23 cellular contexts compared by ENCODE assay signal in genomic region chr4:158863296-158863695, GRCh38.
DNase-seq lines count a peak whose midpoint lies in the region; TF ChIP-seq lines count a peak whose summit lies in the region.
"Had no signal": no experiment of that assay in that cellular context is flagged by ENCODE, and none has a peak within 500 bp of the region (broad histone marks: within the 10 kb centered on the region; RNA-seq: fewer than 3 reads in every experiment).

No MANE protein-coding gene starts in this region.

- 95 to 100% methylated on average over 1 to 5 of the region's 5 CpGs for WGBS in endodermal cell (ENCODE audit: insufficient coverage in 1 of 2, insufficient read length in 1 of 2), 2 experiments

- no peaks in the 10 kb centered on the region for H3K4me1 ChIP-seq in endodermal cell (ENCODE audit: control insufficient read depth, insufficient read depth, low read length)

- no peak overlapping the region for H3K4me3 ChIP-seq in endodermal cell (ENCODE audit: low read length)
- H3K4me3 ChIP-seq: BLaER1 treated with 17β-estradiol and CSF1 and Interleukin-3, amounts not matched to agents 10 nM and 100 nM; SJSA1 had no signal

- no peaks in the 10 kb centered on the region for H3K4me1 Mint-ChIP-seq in endodermal cell

- H3K9me3 Mint-ChIP-seq in endodermal cell, result no peaks in the 10 kb centered on the region
- H3K9me3 Mint-ChIP-seq: CD8-positive, alpha-beta T cell had no signal

- no peak overlapping the region for H3K27ac Mint-ChIP-seq in endodermal cell
- H3K27ac Mint-ChIP-seq: CD8-positive, alpha-beta T cell had no signal

- DNase-seq in NCI-H2171 treated with DMSO at 0.1 percent for 48 hours (lab: John Stamatoyannopoulos, UW) (peak; percentile 1), NCI-H2171 (lab: John Stamatoyannopoulos, UW) (no peak), NCI-H2029 treated with DMSO at 0.1 percent for 48 hours (lab: John Stamatoyannopoulos, UW) (peak; percentile 83), NCI-H2196 treated with DMSO at 0.1 percent for 48 hours (lab: John Stamatoyannopoulos, UW; ENCODE audit: unreplicated experiment) (peak; percentile 4), cerebellar cortex (ENCODE audit: low spot score) (peak; percentile 65), DMS153 (lab: John Stamatoyannopoulos, UW) (no peak), posterior cingulate gyrus (no peak), endodermal cell (no peak)
- DNase-seq: ACHN; Calu3; CD8-positive, alpha-beta T cell; GDM1; IMR-90; NCI-H1417 treated with DMSO at 0.1 percent for 48 hours; NCI-H187; NCI-H446 treated with DMSO at 0.1 percent for 48 hours; NCI-H774; OCI-M1; T-helper 9 cell had no signal

- H3K9me3 ChIP-seq in endodermal cell (ENCODE audit: control insufficient read depth, low read length), result no peaks in the 10 kb centered on the region
- H3K9me3 ChIP-seq: BLaER1 treated with 17β-estradiol and CSF1 and Interleukin-3, amounts not matched to agents 10 nM and 100 nM; SJSA1 had no signal

- no peak overlapping the region for H3K27ac ChIP-seq in endodermal cell (ENCODE audit: low read depth, low read length)
- H3K27ac ChIP-seq: 22Rv1; BLaER1 treated with 17β-estradiol and CSF1 and Interleukin-3, amounts not matched to agents 10 nM and 100 nM; KMS-11; SJSA1 had no signal

- intact Hi-C loops in posterior cingulate gyrus (cut with DNase I), result no loop called here

- TF ChIP-seq CTCF in endodermal cell (conservative IDR thresholded peaks at IDR 0.05), result no peak

- no peak overlapping the region for H3K9ac ChIP-seq in endodermal cell (ENCODE audit: extremely low read depth, low read length, poor library complexity, severe bottlenecking)
- H3K9ac ChIP-seq: BLaER1 treated with 17β-estradiol and CSF1 and Interleukin-3, amounts not matched to agents 10 nM and 100 nM; KMS-11 had no signal

- H3K36me3 ChIP-seq in endodermal cell (ENCODE audit: control insufficient read depth, insufficient read depth, low read length), result peaks cover 14% of the 10 kb centered on the region

- H3K4me3 Mint-ChIP-seq in endodermal cell, result no peak overlapping the region
- H3K4me3 Mint-ChIP-seq: CD8-positive, alpha-beta T cell had no signal

- no peaks in the 10 kb centered on the region for H3K27me3 ChIP-seq in endodermal cell (ENCODE audit: control insufficient read depth, insufficient read depth, low read length, poor library complexity, severe bottlenecking)
- H3K27me3 ChIP-seq: BLaER1 treated with 17β-estradiol and CSF1 and Interleukin-3, amounts not matched to agents 10 nM and 100 nM; SJSA1 had no signal

- H3K27me3 Mint-ChIP-seq in endodermal cell (ENCODE audit: insufficient read depth), result no peaks in the 10 kb centered on the region

- H3K36me3 Mint-ChIP-seq in endodermal cell (ENCODE audit: low read depth), result peaks cover 7% of the 10 kb centered on the region

Comparison
In these comparisons a context has a peak if more than half of its experiments do, and no peak if none do; other contexts are left out.
1. DNase-seq: peak in NCI-H2171 treated with DMSO at 0.1 percent for 48 hours (single experiment), NCI-H2029 treated with DMSO at 0.1 percent for 48 hours (single experiment), NCI-H2196 treated with DMSO at 0.1 percent for 48 hours (single experiment) and cerebellar cortex (single experiment); none in NCI-H2171 (single experiment), DMS153 (single experiment), posterior cingulate gyrus (0 of 10) and endodermal cell (single experiment).